Comparison of ENCODE assay signal across 17 cellular contexts in genomic region chr5:68450245-68450852, GRCh38.
DNase-seq lines count a peak whose midpoint lies in the region; ATAC-seq and TF ChIP-seq lines count a peak whose summit lies in the region.
"Had no signal": no experiment of that assay in that cellular context is flagged by ENCODE, and none has a peak within 500 bp of the region (broad histone marks: within the 10 kb centered on the region; RNA-seq: fewer than 3 reads in every experiment).

No MANE protein-coding gene starts in this region.

- H4K20me1 ChIP-seq in IMR-90 (ENCODE audit: insufficient read depth, low read length), result no peaks in the 10 kb centered on the region
- H4K20me1 ChIP-seq in mammary epithelial cell (ENCODE audit: insufficient read depth, low read length), result no peaks in the 10 kb centered on the region
- H4K20me1 ChIP-seq: BLaER1 had no signal

- peak overlapping the region; percentile 71 for H3K4ac ChIP-seq in IMR-90 (ENCODE audit: low read depth, low read length)

- 0 out of 2 replicates have a peak overlapping the region, but pooled peaks have one; percentile 19 for H3K14ac ChIP-seq in IMR-90 (replicated peaks; ENCODE audit: low read depth, low read length)

- no TSS peak for BruUV-seq in IMR-90 (replicated peaks; lab: Mats Ljungman, UMichigan)
- no TSS peak for BruUV-seq in mammary epithelial cell (replicated peaks; lab: Mats Ljungman, UMichigan)

- TF ChIP-seq RAD21 in IMR-90 (IDR thresholded peaks at IDR 0.05; ENCODE audit: low read length), result no peak

- POLR2A ChIA-PET in IMR-90 (lab: Charles Lee; ENCODE audit: unreplicated experiment), result interaction anchor here (1.1 kb wide), 1 partner anchor 9 kb away, joined by 11 read pairs; no protein-coding TSS in a partner anchor

- intact Hi-C loops in IMR-90 (cut with micrococcal nuclease) (no loop called here), mammary epithelial cell (cut with micrococcal nuclease) (no loop called here)

- peak overlapping the region; percentile 58 for H3K56ac ChIP-seq in IMR-90 (ENCODE audit: extremely low read depth, insufficient read depth, low read length)

- H4K5ac ChIP-seq in IMR-90 (ENCODE audit: low read depth, low read length), result peak overlapping the region; percentile 35; the same call in 1 of the 2 replicates

- no peaks in the 10 kb centered on the region for H3K36me3 ChIP-seq in IMR-90 (ENCODE audit: control insufficient read depth, insufficient read depth, low read length)
- no peaks in the 10 kb centered on the region for H3K36me3 ChIP-seq in mammary epithelial cell (ENCODE audit: insufficient read depth, low read length)
- H3K36me3 ChIP-seq in subcutaneous abdominal adipose tissue (ENCODE audit: control insufficient read depth in 5 of 5, insufficient read depth in 5 of 5, low read length in 5 of 5), result no peaks in the 10 kb centered on the region
- H3K36me3 ChIP-seq: BLaER1, colonic mucosa, ovary had no signal

- H2AK9ac ChIP-seq in IMR-90 (replicated peaks; ENCODE audit: low read depth, low read length, poor library complexity), result no peak overlapping the region

- H3K27me3 ChIP-seq in IMR-90 (ENCODE audit: control insufficient read depth, insufficient read depth, low read length), result no peaks in the 10 kb centered on the region
- H3K27me3 ChIP-seq in mammary epithelial cell (ENCODE audit: insufficient read depth, low read length), result no peaks in the 10 kb centered on the region
- H3K27me3 ChIP-seq in subcutaneous abdominal adipose tissue (ENCODE audit: control insufficient read depth in 5 of 5, insufficient read depth in 4 of 5, low read length in 5 of 5), result no peaks in the 10 kb centered on the region
- H3K27me3 ChIP-seq: BLaER1, colonic mucosa, ovary had no signal

- 0 out of 2 replicates have a peak overlapping the region, but pooled peaks have one; percentile 62 for H2BK20ac ChIP-seq in IMR-90 (ENCODE audit: low read depth, low read length)

- H2AFZ ChIP-seq in IMR-90 (replicated peaks; ENCODE audit: low read length, poor library complexity) (no peak overlapping the region), mammary epithelial cell (ENCODE audit: low read depth, low read length) (peak overlapping the region; percentile 64)

- H4K91ac ChIP-seq in IMR-90 (ENCODE audit: insufficient read depth, low read depth, low read length), result peak overlapping the region; percentile 43; the same call in 1 of the 2 replicates

- no peak overlapping the region for H2BK15ac ChIP-seq in IMR-90 (ENCODE audit: low read depth, low read length)

- DNase-seq in IMR-90, result peak; percentile 77
- peak; percentile 73 for DNase-seq in mammary epithelial cell
- no peak for DNase-seq in left lobe of liver (ENCODE audit: low spot score)
- DNase-seq in stimulated activated naive CD8-positive, alpha-beta T cell treated with anti-CD3 and anti-CD28 coated beads, Interleukin-15, Interleukin-2, amounts not matched to agents 100 U/mL and 50 U/mL, for 24 hours, result no peak
- no peak for DNase-seq in CD1c-positive myeloid dendritic cell (ENCODE audit: extremely low spot score)
- no peak for DNase-seq in D341Med (ENCODE audit: low spot score)
- DNase-seq: activated CD4-positive, alpha-beta T cell treated with anti-CD3 and anti-CD28 coated beads, Interleukin-2, amount 10 ng/mL, durations not matched to agents 24 days and 14 days; activated T-cell treated with anti-CD3 and anti-CD28 coated beads, Interleukin-2, amount 50 U/mL, for 24 hours; colonic mucosa; KBM-7; NCI-H1436 treated with DMSO at 0.1 percent for 48 hours; NCI-H69; ovary; T-helper 9 cell had no signal

- H2BK5ac ChIP-seq in IMR-90 (ENCODE audit: low read depth, low read length, poor library complexity, severe bottlenecking), result peak overlapping the region; percentile 47

- ATAC-seq in IMR-90 (ENCODE audit: low read depth) (peak; percentile 80), left lobe of liver (peak; percentile 42), GM18873 (IDR thresholded peaks at IDR 0.05; ENCODE audit: low FRiP score, unreplicated experiment) (no peak)
- ATAC-seq in stimulated activated naive CD8-positive, alpha-beta T cell treated with anti-CD3 and anti-CD28 coated beads, Interleukin-15, Interleukin-2, amounts not matched to agents 100 U/mL and 50 U/mL, for 24 hours, result no peak

- peak overlapping the region; percentile 64; the same call in 1 of the 2 replicates for H3K18ac ChIP-seq in IMR-90 (ENCODE audit: low read depth, low read length)

- no peak overlapping the region for H3K9ac ChIP-seq in IMR-90 (ENCODE audit: low read depth, low read length)
- H3K9ac ChIP-seq in mammary epithelial cell (ENCODE audit: insufficient read depth, low read length), result no peak overlapping the region
- peak overlapping the region in 2 of 5 donors; percentile 39 to 72 for H3K9ac ChIP-seq in subcutaneous abdominal adipose tissue (ENCODE audit: low read length in 5 of 5)
- H3K9ac ChIP-seq: BLaER1 had no signal

- in situ Hi-C loops in IMR-90 (cut with MboI; ENCODE audit: low sequenced_read_pairs) (no loop called here), mammary epithelial cell (cut with MboI; ENCODE audit: low sequenced_read_pairs in 2 of 2) (loop anchor here in 1 of 2 donors (25.0 kb wide), 1 partner anchor 537 kb away; no protein-coding TSS in a partner anchor)

- no peaks in the 10 kb centered on the region for H3K79me2 ChIP-seq in mammary epithelial cell (ENCODE audit: insufficient read depth, low read length)

- peak overlapping the region; percentile 79 for H2BK120ac ChIP-seq in IMR-90 (ENCODE audit: low read depth, low read length)

- 0 out of 4 replicates have a peak overlapping the region, but pooled peaks of 1 of the 2 experiments have one; percentile 29 for H4K8ac ChIP-seq in IMR-90 (ENCODE audit: low read depth in 2 of 2, low read length in 2 of 2)

- WGBS in IMR-90 (ENCODE audit: extremely low coverage in 2 of 2, insufficient read length in 1 of 2), 2 experiments, result no CpG with 5 or more reads among the region's 5 CpGs
- WGBS in mammary epithelial cell (ENCODE audit: low coverage, missing lambda C conversion rate), result 28% methylated on average over 5 of the region's 5 CpGs

- H3K4me2 ChIP-seq in IMR-90 (ENCODE audit: low read depth, low read length), result no peak overlapping the region
- H3K4me2 ChIP-seq in mammary epithelial cell (ENCODE audit: insufficient read depth, low read depth, low read length), result peak overlapping the region; percentile 6
- H3K4me2 ChIP-seq: BLaER1 had no signal

- TF ChIP-seq CTCF in IMR-90 (conservative IDR thresholded peaks at IDR 0.05; ENCODE audit: low read depth, low read length) (no peak), mammary epithelial cell (conservative IDR thresholded peaks at IDR 0.05 in 1 of 2, IDR thresholded peaks at IDR 0.05 in 1 of 2; ENCODE audit: extremely low read depth in 1 of 2, insufficient read depth in 1 of 2, low read depth in 1 of 2, low read length in 2 of 2) (no peak)

- dilution Hi-C loops in IMR-90 (cut with HindIII; ENCODE audit: low sequenced_read_pairs, unreplicated experiment) (no loop called here), mammary epithelial cell (cut with HindIII; ENCODE audit: low sequenced_read_pairs) (no loop called here)

- H3K79me1 ChIP-seq in IMR-90 (ENCODE audit: low read depth in 1 of 2, low read length in 2 of 2), result no peaks in the 10 kb centered on the region

- TF ChIP-seq POLR2A in IMR-90 (IDR thresholded peaks at IDR 0.05; ENCODE audit: low read depth, low read length), result no peak

- CTCF ChIA-PET in IMR-90 (lab: Yijun Ruan, JAX) (no interaction called here), mammary epithelial cell (lab: Charles Lee; ENCODE audit: low non-redundant PET) (no interaction called here)

- no peaks in the 10 kb centered on the region; the same call in 1 of the 2 replicates for H3K9me3 ChIP-seq in IMR-90 (ENCODE audit: control insufficient read depth, insufficient read depth, low read length)
- no peaks in the 10 kb centered on the region for H3K9me3 ChIP-seq in mammary epithelial cell (replicated peaks; ENCODE audit: insufficient read depth, low read length)
- no peaks in the 10 kb centered on the region for H3K9me3 ChIP-seq in subcutaneous abdominal adipose tissue (ENCODE audit: control insufficient read depth in 5 of 5, low read length in 5 of 5)
- H3K9me3 ChIP-seq: BLaER1, colonic mucosa, ovary had no signal

- H3K27ac ChIP-seq in IMR-90 (ENCODE audit: insufficient read depth, low read length) (peak overlapping the region; percentile 72; the same call in 1 of the 2 replicates), mammary epithelial cell (ENCODE audit: insufficient read depth, low read depth, low read length) (no peak overlapping the region), subcutaneous abdominal adipose tissue (ENCODE audit: low read depth, low read length) (peak overlapping the region; percentile 86)
- H3K27ac ChIP-seq: BLaER1, colonic mucosa, ovary had no signal

- H3K4me3 ChIP-seq in IMR-90 (ENCODE audit: insufficient read depth, low read depth, low read length), result no peak overlapping the region
- no peak overlapping the region for H3K4me3 ChIP-seq in mammary epithelial cell (replicated peaks in 1 of 3; ENCODE audit: insufficient read depth in 1 of 3, low read depth in 2 of 3, low read length in 3 of 3)
- H3K4me3 ChIP-seq in subcutaneous abdominal adipose tissue (ENCODE audit: low read depth in 1 of 5, low read length in 5 of 5), result no peak overlapping the region
- H3K4me3 ChIP-seq: BLaER1, colonic mucosa, ovary had no signal

- H2AK5ac ChIP-seq in IMR-90 (ENCODE audit: low read depth, low read length), result no peak overlapping the region

- no peaks in the 10 kb centered on the region for H3K9me1 ChIP-seq in IMR-90 (ENCODE audit: insufficient read depth, low read length)

- H3K4me1 ChIP-seq in IMR-90 (ENCODE audit: control insufficient read depth, insufficient read depth, low read length), result no peaks in the 10 kb centered on the region; the same call in 1 of the 2 replicates
- H3K4me1 ChIP-seq in mammary epithelial cell (ENCODE audit: insufficient read depth, low read length), result peaks cover 27% of the 10 kb centered on the region
- H3K4me1 ChIP-seq in subcutaneous abdominal adipose tissue (ENCODE audit: control insufficient read depth in 5 of 5, insufficient read depth in 5 of 5, low read length in 5 of 5), result peaks cover 3 to 13% (median 9%) of the 10 kb centered on the region in 5 donors
- H3K4me1 ChIP-seq: BLaER1, colonic mucosa had no signal

- no peak overlapping the region for H3K23ac ChIP-seq in IMR-90 (ENCODE audit: low read depth, low read length)

TF ChIP-seq in IMR-90, 13 proteins besides CTCF, POLR2A, EP300 and RAD21:
- peak; percentile 87 for TF ChIP-seq CEBPB (IDR thresholded peaks at IDR 0.05; ENCODE audit: low read depth, low read length)
- TF ChIP-seq SMC3 (IDR thresholded peaks at IDR 0.05; ENCODE audit: low read depth, low read length), result no peak

Comparison
In these comparisons a context has a peak if more than half of its experiments do, and no peak if none do; other contexts are left out.
1. ATAC-seq: peak in IMR-90 (single experiment) and left lobe of liver (single experiment); none in stimulated activated naive CD8-positive, alpha-beta T cell treated with anti-CD3 and anti-CD28 coated beads, Interleukin-15, Interleukin-2, amounts not matched to agents 100 U/mL and 50 U/mL, for 24 hours (single experiment) and GM18873 (single experiment).
2. DNase-seq: peak in IMR-90 (single experiment) and mammary epithelial cell (single experiment); none in left lobe of liver (single experiment), stimulated activated naive CD8-positive, alpha-beta T cell treated with anti-CD3 and anti-CD28 coated beads, Interleukin-15, Interleukin-2, amounts not matched to agents 100 U/mL and 50 U/mL, for 24 hours (single experiment), CD1c-positive myeloid dendritic cell (single experiment) and D341Med (single experiment).